8 cellular contexts compared by ENCODE assay signal in the genomic region with DNA sequence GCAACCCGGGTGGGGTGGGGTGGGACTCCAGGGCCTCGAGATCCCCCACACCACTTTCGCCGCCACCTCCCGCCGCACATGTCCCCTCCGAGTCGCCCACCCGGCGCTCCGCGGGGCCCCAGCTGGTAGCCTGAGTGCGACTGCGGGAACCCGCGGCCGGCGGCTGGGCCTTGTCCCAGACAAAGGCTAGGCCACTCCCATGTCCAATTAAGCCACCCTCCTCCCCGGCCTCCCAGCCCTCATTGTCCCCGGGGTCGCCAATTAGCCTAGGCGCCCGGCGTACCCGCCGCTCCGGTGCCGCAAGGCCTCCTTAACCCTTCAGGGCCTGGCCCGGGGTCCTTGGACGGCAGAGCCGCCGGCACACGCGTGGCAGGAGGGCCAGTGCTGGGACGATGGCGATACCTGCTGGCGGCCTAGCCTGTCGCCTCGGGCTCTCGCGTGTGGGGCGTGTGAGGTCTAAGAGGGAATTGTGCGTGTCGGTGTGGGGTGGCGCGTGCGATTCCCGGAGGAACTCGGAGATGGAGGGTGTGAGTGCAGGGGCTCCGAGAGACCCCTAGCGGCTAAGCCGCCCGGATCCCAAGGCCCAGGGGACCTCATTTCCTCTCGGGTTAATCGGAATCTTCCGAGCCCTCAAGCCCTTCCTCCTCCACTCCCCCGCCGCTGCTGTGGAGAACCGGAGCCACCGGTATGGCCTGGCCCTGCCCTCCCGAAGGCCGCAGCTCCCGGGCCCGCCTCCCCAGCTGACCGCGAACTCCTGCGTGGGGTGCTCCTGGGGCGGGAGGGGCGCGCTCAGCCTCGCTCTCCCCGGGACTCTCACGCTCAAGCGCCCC. TPM values are rescaled to one million over a fixed set of nuclear protein-coding genes. Genes with fewer than 3 reads are reported as not detected.
DNase-seq lines count a peak whose midpoint lies in the region; ATAC-seq and TF ChIP-seq lines count a peak whose summit lies in the region.

No MANE protein-coding gene starts in this region.

- peak overlapping the region; percentile 93 for H3K4me2 ChIP-seq in HCT116 (ENCODE audit: low read length)
- H3K4me2 ChIP-seq in SU-DHL-6 (ENCODE audit: low read depth, low read length, poor library complexity, severe bottlenecking) = peak overlapping the region; percentile 56

- H3K36me3 ChIP-seq in HCT116 (ENCODE audit: control insufficient read depth in 1 of 2, insufficient read depth in 2 of 2, low read length in 2 of 2) (no peaks in the 10 kb centered on the region), SU-DHL-6 (ENCODE audit: low read length) (no peaks in the 10 kb centered on the region), mesodermal cell (ENCODE audit: control insufficient read depth, insufficient read depth, low read length) (no peaks in the 10 kb centered on the region)
- H3K36me3 ChIP-seq in effector memory CD4-positive, alpha-beta T cell (ENCODE audit: control insufficient read depth, insufficient read depth, low read length) = no peaks in the 10 kb centered on the region

- no peak for TF ChIP-seq POLR2A in HCT116 (IDR thresholded peaks at IDR 0.05; ENCODE audit: borderline replicate concordance, extremely low read depth, insufficient read depth, insufficient read length)

- H3K9me2 ChIP-seq in HCT116 (ENCODE audit: insufficient read depth) (no peaks in the 10 kb centered on the region), SU-DHL-6 (replicated peaks; ENCODE audit: insufficient read depth, low read length) (no peaks in the 10 kb centered on the region)

- peaks cover 57% of the 10 kb centered on the region for H3K27me3 Mint-ChIP-seq in type B pancreatic cell

- H3K9me3 ChIP-seq in HCT116 (ENCODE audit: control insufficient read depth in 1 of 2, insufficient read depth in 1 of 2, low read depth in 1 of 2, low read length in 2 of 2) = no peaks in the 10 kb centered on the region
- H3K9me3 ChIP-seq in SU-DHL-6 (ENCODE audit: insufficient read depth, low read length) = no peaks in the 10 kb centered on the region
- no peaks in the 10 kb centered on the region for H3K9me3 ChIP-seq in effector memory CD4-positive, alpha-beta T cell (ENCODE audit: control insufficient read depth, low read length)
- no peaks in the 10 kb centered on the region for H3K9me3 ChIP-seq in mesodermal cell (ENCODE audit: control insufficient read depth, low read length)

- peak overlapping the region; percentile 58 for H2AFZ ChIP-seq in HCT116 (ENCODE audit: low read depth, low read length, poor library complexity, severe bottlenecking)
- peak overlapping the region; percentile 56 for H2AFZ ChIP-seq in SU-DHL-6 (ENCODE audit: low read depth, low read length, severe bottlenecking)

- DNase-seq in DMS114 treated with DMSO at 0.1 percent for 48 hours (lab: John Stamatoyannopoulos, UW; ENCODE audit: unreplicated experiment) = peak; percentile 43
- no peak for DNase-seq in HCT116 (ENCODE audit: low read depth, low spot score)
- peak in 1 of 3 donors; percentile 25 for DNase-seq in effector memory CD4-positive, alpha-beta T cell
- DNase-seq in type B pancreatic cell (ENCODE audit: extremely low spot score, unreplicated experiment) = peak; percentile 76
- no peak for DNase-seq in NCI-H446 treated with DMSO at 0.1 percent for 48 hours (lab: John Stamatoyannopoulos, UW)
- no peak for DNase-seq in NCI-H128 (lab: John Stamatoyannopoulos, UW; ENCODE audit: unreplicated experiment)

- CTCF ChIA-PET in HCT116 (lab: Charles Lee) = interaction anchor here (0.8 to 3.4 kb wide), 16 partner anchors 10 to 654 kb away, joined by 3 to 60 read pairs (median 7); no protein-coding TSS in a partner anchor

- no peaks in the 10 kb centered on the region for H3F3A ChIP-seq in SU-DHL-6 (ENCODE audit: insufficient read depth)

- peak overlapping the region; percentile 79 for H3K4me3 Mint-ChIP-seq in type B pancreatic cell

- H3K4me3 ChIP-seq in HCT116 (replicated peaks in 1 of 2; ENCODE audit: low read depth in 1 of 2, low read length in 2 of 2) (peak overlapping the region; percentile 54 to 64), SU-DHL-6 (ENCODE audit: insufficient read depth, low read length, poor library complexity, severe bottlenecking) (peak overlapping the region; percentile 24), mesodermal cell (ENCODE audit: extremely low read depth, insufficient read depth, low read length, poor library complexity, severe bottlenecking) (peak overlapping the region; percentile 57)
- H3K4me3 ChIP-seq in effector memory CD4-positive, alpha-beta T cell (ENCODE audit: insufficient read depth, low read depth, low read length, poor library complexity, severe bottlenecking) = peak overlapping the region; percentile 66

- TF ChIP-seq CTCF in HCT116 (IDR thresholded peaks at IDR 0.05 in 2 of 3, conservative IDR thresholded peaks at IDR 0.05 in 1 of 3; ENCODE audit: borderline replicate concordance in 1 of 3, insufficient read depth in 1 of 3, low read depth in 2 of 3, low read length in 2 of 3) (no peak), SU-DHL-6 (IDR thresholded peaks at IDR 0.05; ENCODE audit: insufficient read depth, low read length, poor library complexity, severe bottlenecking) (no peak), type B pancreatic cell (conservative IDR thresholded peaks at IDR 0.05) (peak; percentile 62)

- H3K9me3 Mint-ChIP-seq in type B pancreatic cell = no peaks in the 10 kb centered on the region

- H3K9ac ChIP-seq in HCT116 (ENCODE audit: low read length) = peak overlapping the region; percentile 75
- H3K9ac ChIP-seq in SU-DHL-6 (ENCODE audit: low read length) = peak overlapping the region; percentile 40

- RAD21 ChIA-PET in HCT116 (lab: Charles Lee; ENCODE audit: low non-redundant PET in 1 of 2, low total read pairs in 2 of 2, uncharacterized antibody in 2 of 2, unreplicated experiment in 2 of 2) = interaction anchor here (0.7 to 2.1 kb wide), 4 partner anchors 16 to 425 kb away, joined by 3 to 11 read pairs (median 4); no protein-coding TSS in a partner anchor

- POLR2A ChIA-PET in HCT116 (lab: Charles Lee) = no interaction called here

- BruUV-seq in HCT116 (replicated peaks; lab: Mats Ljungman, UMichigan) = no TSS peak

- peaks cover 4% of the 10 kb centered on the region for H3K4me1 Mint-ChIP-seq in type B pancreatic cell (ENCODE audit: unreplicated experiment)

- intact Hi-C loops in HCT116 (cut with micrococcal nuclease) = loop anchor here (5.0 kb wide), 1 partner anchor 656 kb away; the partner anchor contains the start of gene MED13

- H4K20me1 ChIP-seq in HCT116 (ENCODE audit: insufficient read depth) (no peaks in the 10 kb centered on the region), SU-DHL-6 (ENCODE audit: low read depth, low read length) (no peaks in the 10 kb centered on the region)

- no peaks in the 10 kb centered on the region for H3K27me3 ChIP-seq in HCT116 (ENCODE audit: insufficient read depth, low read length)
- H3K27me3 ChIP-seq in SU-DHL-6 (ENCODE audit: low read length) = no peaks in the 10 kb centered on the region
- H3K27me3 ChIP-seq in effector memory CD4-positive, alpha-beta T cell (replicated peaks; ENCODE audit: control insufficient read depth, insufficient read depth, low read length, poor library complexity, severe bottlenecking) = peaks cover 50% of the 10 kb centered on the region

- H3K4me1 ChIP-seq in HCT116 (ENCODE audit: control insufficient read depth in 1 of 2, insufficient read depth in 2 of 2, low read length in 2 of 2) (peaks cover 51 to 60% of the 10 kb centered on the region in 2 experiments), mesodermal cell (ENCODE audit: control insufficient read depth, insufficient read depth, low read length, poor library complexity, severe bottlenecking) (no peaks in the 10 kb centered on the region)
- peaks cover 36% of the 10 kb centered on the region for H3K4me1 ChIP-seq in effector memory CD4-positive, alpha-beta T cell (ENCODE audit: control insufficient read depth, insufficient read depth, low read length, poor library complexity, severe bottlenecking)

- H3K27ac ChIP-seq in HCT116 (ENCODE audit: low read depth, low read length) (peak overlapping the region; percentile 97), SU-DHL-6 (ENCODE audit: low read depth, low read length) (no peak overlapping the region), mesodermal cell (ENCODE audit: low read depth, low read length, severe bottlenecking) (peak overlapping the region; percentile 45)
- no peak overlapping the region for H3K27ac ChIP-seq in effector memory CD4-positive, alpha-beta T cell (ENCODE audit: insufficient read depth, low read length, poor library complexity, severe bottlenecking)

- peak; percentile 31 for ATAC-seq in HCT116

- H3K36me3 Mint-ChIP-seq in type B pancreatic cell = peaks cover 3% of the 10 kb centered on the region

- 2% methylated on average over 53 to 61 of the region's 74 CpGs for WGBS in mesodermal cell (ENCODE audit: insufficient coverage in 2 of 2), 2 experiments

- no peaks in the 10 kb centered on the region for H3K79me2 ChIP-seq in HCT116 (ENCODE audit: insufficient read depth, low read length)
- H3K79me2 ChIP-seq in SU-DHL-6 (ENCODE audit: insufficient read depth, low read length) = no peaks in the 10 kb centered on the region

- no peak overlapping the region for H3K27ac Mint-ChIP-seq in type B pancreatic cell

- 0 out of 2 replicates have a peak, but pooled peaks have one; percentile 5 for TF ChIP-seq RAD21 in HCT116 (IDR thresholded peaks at IDR 0.05; ENCODE audit: low read depth)

TF ChIP-seq in HCT116, 20 proteins besides CTCF, POLR2A, EP300 and RAD21 (continues in another document):
- TF ChIP-seq ZFX (IDR thresholded peaks at IDR 0.05) = peak; percentile 99
- no peak for TF ChIP-seq ZBTB33 (IDR thresholded peaks at IDR 0.05; ENCODE audit: extremely low read depth, insufficient replicate concordance, low read length)

RNA-seq across cellular contexts. Expression of gene TBX2, which starts 11.7 kb away (rescaled TPM):
- total RNA-seq in HCT116 (2021; ENCODE audit: unreplicated experiment) = 0.71 TPM
- polyA plus RNA-seq in HCT116 (2012) = 0.09 and 0.42 TPM in 2 replicates
- 15.1 TPM for polyA plus RNA-seq in mesodermal cell (2013, experiment 1 of 2)
- 11.4 TPM for polyA plus RNA-seq in mesodermal cell (2013, experiment 2 of 2)
- 8.7 and 55.9 TPM in 2 replicates for total RNA-seq in type B pancreatic cell (ENCODE audit: low replicate concordance)

RNA-seq across cellular contexts. Expression of gene TBX4, which starts 40.9 kb away (rescaled TPM):
- total RNA-seq in HCT116 (2021; ENCODE audit: unreplicated experiment) (0.27 TPM), type B pancreatic cell (ENCODE audit: low replicate concordance) (0.45 and 1.8 TPM in 2 replicates)
- polyA plus RNA-seq in HCT116 (2012) = 0.36 and 0.41 TPM in 2 replicates
- 4.6 TPM for polyA plus RNA-seq in mesodermal cell (2013, experiment 1 of 2)
- polyA plus RNA-seq in mesodermal cell (2013, experiment 2 of 2) = 6.8 TPM

Comparison
In these comparisons a context has a peak if more than half of its experiments do, and no peak if none do; other contexts are left out.
1. DNase-seq: peak in DMS114 treated with DMSO at 0.1 percent for 48 hours (single experiment) and type B pancreatic cell (single experiment); none in HCT116 (single experiment), NCI-H446 treated with DMSO at 0.1 percent for 48 hours (single experiment) and NCI-H128 (single experiment).
2. H3K27ac ChIP-seq: peak in HCT116 (single experiment) and mesodermal cell (single experiment); none in SU-DHL-6 (single experiment) and effector memory CD4-positive, alpha-beta T cell (single experiment).
3. Peak in every context shown above with its lines, with median percentiles within 50 percentile points of each other: H3K4me3 ChIP-seq.